Comparison of ENCODE assay signal across 8 cellular contexts in genomic region chr17:79008666-79009387, GRCh38. TPM values are rescaled to one million over a fixed set of nuclear protein-coding genes. Genes with fewer than 3 reads are reported as not detected.
DNase-seq lines count a peak whose midpoint lies in the region; ATAC-seq and TF ChIP-seq lines count a peak whose summit lies in the region.

No MANE protein-coding gene starts in this region.

- H3K27ac Mint-ChIP-seq in activated CD4-positive, alpha-beta memory T cell treated with anti-CD3 and anti-CD28 coated beads for 36 hours, result peak overlapping the region; percentile 89

- H3K36me3 Mint-ChIP-seq in activated CD4-positive, alpha-beta memory T cell treated with anti-CD3 and anti-CD28 coated beads for 36 hours, result peaks cover 6% of the 10 kb centered on the region

- CTCF ChIA-PET in activated CD4-positive, alpha-beta memory T cell treated with anti-CD3 and anti-CD28 coated beads for 36 hours (lab: Charles Lee), result no interaction called here
- CTCF ChIA-PET in HEK293T (lab: Yijun Ruan, JAX), result no interaction called here

- no peaks in the 10 kb centered on the region for H3K9me3 Mint-ChIP-seq in activated CD4-positive, alpha-beta memory T cell treated with anti-CD3 and anti-CD28 coated beads for 36 hours

- POLR2A ChIA-PET in activated CD4-positive, alpha-beta memory T cell treated with anti-CD3 and anti-CD28 coated beads for 36 hours (lab: Charles Lee), result interaction anchor here (0.7 to 1.0 kb wide), 2 partner anchors 36 to 44 kb away, joined by 3 to 4 read pairs; no protein-coding TSS in a partner anchor
- POLR2A ChIA-PET in HEK293T (lab: Yijun Ruan, JAX), result interaction anchor here (1.3 kb wide), 1 partner anchor 24 kb away, joined by 3 read pairs; no protein-coding TSS in a partner anchor

- H3K4me1 Mint-ChIP-seq in activated CD4-positive, alpha-beta memory T cell treated with anti-CD3 and anti-CD28 coated beads for 36 hours (ENCODE audit: low read depth), result peaks cover 43% of the 10 kb centered on the region

- ATAC-seq in GM21825 (IDR thresholded peaks at IDR 0.05; ENCODE audit: unreplicated experiment) (peak; percentile 5), left ventricle myocardium superior (no peak), GM18498 (IDR thresholded peaks at IDR 0.05; ENCODE audit: unreplicated experiment) (no peak)

- DNase-seq in activated CD4-positive, alpha-beta memory T cell treated with anti-CD3 and anti-CD28 coated beads for 36 hours, result no peak
- DNase-seq in left ventricle myocardium superior, result peak; percentile 29
- no peak for DNase-seq in HEK293T (ENCODE audit: extremely low spot score)
- DNase-seq in activated effector memory CD4-positive, alpha-beta T cell treated with Interleukin-2 at 50 U/mL for 16 hours, result no peak
- DNase-seq in A172 (ENCODE audit: low spot score), result no peak

- no peaks in the 10 kb centered on the region for H3K27me3 Mint-ChIP-seq in activated CD4-positive, alpha-beta memory T cell treated with anti-CD3 and anti-CD28 coated beads for 36 hours

- intact Hi-C loops in activated CD4-positive, alpha-beta memory T cell treated with anti-CD3 and anti-CD28 coated beads for 36 hours (cut with micrococcal nuclease), result no loop called here
- intact Hi-C loops in left ventricle myocardium superior (cut with micrococcal nuclease), result no loop called here

- H3K4me3 ChIP-seq in skin epidermis, result peak overlapping the region; percentile 58 to 94 (median 77)

- peak overlapping the region in 20 of 21 experiments; percentile 85 to 99 (median 94) for H3K27ac ChIP-seq in skin epidermis

- H3K4me3 Mint-ChIP-seq in activated CD4-positive, alpha-beta memory T cell treated with anti-CD3 and anti-CD28 coated beads for 36 hours, result peak overlapping the region; percentile 91

TF ChIP-seq in HEK293T, 16 proteins besides CTCF, POLR2A, EP300 and RAD21:
- TF ChIP-seq FOXA1 (IDR thresholded peaks at IDR 0.05), result no peak

RNA-seq across cellular contexts. Expression of gene CANT1, which starts 0.7 kb away (rescaled TPM):
- total RNA-seq in activated CD4-positive, alpha-beta memory T cell treated with anti-CD3 and anti-CD28 coated beads for 36 hours, result 10 to 100 TPM; 63.3 to 65.4 TPM
- total RNA-seq in left ventricle myocardium superior, result 28.2 TPM
- total RNA-seq in A172 (2014; rRNA removed; shearing (Covaris generic)), result 81.4 and 90.1 TPM in 2 replicates

RNA-seq across cellular contexts. Expression of gene C1QTNF1, which starts 15.1 kb away (rescaled TPM):
- total RNA-seq in activated CD4-positive, alpha-beta memory T cell treated with anti-CD3 and anti-CD28 coated beads for 36 hours, result under 1 TPM; 0.31 to 0.38 TPM
- total RNA-seq in left ventricle myocardium superior, result 247 TPM
- total RNA-seq in A172 (2014; rRNA removed; shearing (Covaris generic)), result 6.5 and 11.8 TPM in 2 replicates

RNA-seq across cellular contexts. Expression of gene LGALS3BP, which starts 29.1 kb away (rescaled TPM):
- total RNA-seq in activated CD4-positive, alpha-beta memory T cell treated with anti-CD3 and anti-CD28 coated beads for 36 hours, result 10 to 100 TPM; 48.0 to 49.5 TPM
- total RNA-seq in left ventricle myocardium superior, result 822 TPM
- 352 and 514 TPM in 2 replicates for total RNA-seq in A172 (2014; rRNA removed; shearing (Covaris generic))

Comparison
In these comparisons a context has a peak if more than half of its experiments do, and no peak if none do; other contexts are left out.
1. RNA of gene C1QTNF1, which starts 15.1 kb away (total RNA-seq): 247 TPM in left ventricle myocardium superior (single experiment); 6.5 to 11.8 TPM in A172 and 0.31 to 0.38 TPM in activated CD4-positive, alpha-beta memory T cell treated with anti-CD3 and anti-CD28 coated beads for 36 hours; every median in the first group is over 10 times any median in the second.